1 cellular context compared by ENCODE assay signal in genomic region chr4:149631629-149632028, GRCh38.
TF ChIP-seq lines count a peak whose summit lies in the region.

No MANE protein-coding gene starts in this region.

TF ChIP-seq in H1, 55 proteins besides CTCF, POLR2A, EP300 and RAD21:
- TF ChIP-seq HDAC6 (IDR thresholded peaks at IDR 0.05; ENCODE audit: low read depth, low read length) = no peak
- no peak for TF ChIP-seq KDM5A (IDR thresholded peaks at IDR 0.05; ENCODE audit: low read length)
- no peak for TF ChIP-seq TBP (IDR thresholded peaks at IDR 0.05; ENCODE audit: low read depth, low read length)
- TF ChIP-seq, protein P1, sequence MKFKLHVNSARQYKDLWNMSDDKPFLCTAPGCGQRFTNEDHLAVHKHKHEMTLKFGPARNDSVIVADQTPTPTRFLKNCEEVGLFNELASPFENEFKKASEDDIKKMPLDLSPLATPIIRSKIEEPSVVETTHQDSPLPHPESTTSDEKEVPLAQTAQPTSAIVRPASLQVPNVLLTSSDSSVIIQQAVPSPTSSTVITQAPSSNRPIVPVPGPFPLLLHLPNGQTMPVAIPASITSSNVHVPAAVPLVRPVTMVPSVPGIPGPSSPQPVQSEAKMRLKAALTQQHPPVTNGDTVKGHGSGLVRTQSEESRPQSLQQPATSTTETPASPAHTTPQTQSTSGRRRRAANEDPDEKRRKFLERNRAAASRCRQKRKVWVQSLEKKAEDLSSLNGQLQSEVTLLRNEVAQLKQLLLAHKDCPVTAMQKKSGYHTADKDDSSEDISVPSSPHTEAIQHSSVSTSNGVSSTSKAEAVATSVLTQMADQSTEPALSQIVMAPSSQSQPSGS (IDR thresholded peaks at IDR 0.05; ENCODE audit: low read length) = no peak
- TF ChIP-seq HDAC2 (IDR thresholded peaks at IDR 0.05; ENCODE audit: borderline replicate concordance in 1 of 2, low read depth in 2 of 2, low read length in 2 of 2) = no peak
- TF ChIP-seq, protein P2, sequence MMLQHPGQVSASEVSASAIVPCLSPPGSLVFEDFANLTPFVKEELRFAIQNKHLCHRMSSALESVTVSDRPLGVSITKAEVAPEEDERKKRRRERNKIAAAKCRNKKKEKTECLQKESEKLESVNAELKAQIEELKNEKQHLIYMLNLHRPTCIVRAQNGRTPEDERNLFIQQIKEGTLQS (IDR thresholded peaks at IDR 0.05; ENCODE audit: insufficient read depth, low read depth, low read length) = no peak
- no peak for TF ChIP-seq SP4 (IDR thresholded peaks at IDR 0.05; ENCODE audit: low read length)
- TF ChIP-seq SAP30 (IDR thresholded peaks at IDR 0.05; ENCODE audit: insufficient read depth, insufficient replicate concordance, low read length) = no peak
- TF ChIP-seq BRCA1 (IDR thresholded peaks at IDR 0.05; ENCODE audit: low read depth, low read length) = no peak
- TF ChIP-seq BACH1 (IDR thresholded peaks at IDR 0.05; ENCODE audit: low read length) = no peak
- TF ChIP-seq ASH2L (IDR thresholded peaks at IDR 0.05; ENCODE audit: low read length) = no peak
